ENCODE assay signal across 13 cellular contexts in genomic region chr17:64022631-64023063, GRCh38. TPM values are rescaled to one million over a fixed set of nuclear protein-coding genes. Genes with fewer than 3 reads are reported as not detected.
DNase-seq lines count a peak whose midpoint lies in the region; ATAC-seq and TF ChIP-seq lines count a peak whose summit lies in the region.
"Had no signal": no experiment of that assay in that cellular context is flagged by ENCODE, and none has a peak within 500 bp of the region (broad histone marks: within the 10 kb centered on the region; RNA-seq: fewer than 3 reads in every experiment).

No MANE protein-coding gene starts in this region.

- H3K36me3 Mint-ChIP-seq in immature natural killer cell (no peaks in the 10 kb centered on the region), type B pancreatic cell (no peaks in the 10 kb centered on the region), HFFc6 (ENCODE audit: low read depth) (no peaks in the 10 kb centered on the region)

- peak overlapping the region; percentile 81 to 100 (median 99) for H3K27ac Mint-ChIP-seq in immature natural killer cell
- no peak overlapping the region for H3K27ac Mint-ChIP-seq in type B pancreatic cell
- H3K27ac Mint-ChIP-seq in HFFc6, result no peak overlapping the region
- H3K27ac Mint-ChIP-seq: nephron progenitor cell had no signal

- H3K4me1 Mint-ChIP-seq in immature natural killer cell, result peaks cover 74 to 81% of the 10 kb centered on the region in 2 donors
- peaks cover 6% of the 10 kb centered on the region for H3K4me1 Mint-ChIP-seq in type B pancreatic cell (ENCODE audit: unreplicated experiment)
- peaks cover 18% of the 10 kb centered on the region for H3K4me1 Mint-ChIP-seq in HFFc6 (ENCODE audit: low read depth)

- H3K27me3 Mint-ChIP-seq in immature natural killer cell (ENCODE audit: low read depth in 3 of 3), result peaks cover 28 to 41% (median 29%) of the 10 kb centered on the region in 3 donors
- H3K27me3 Mint-ChIP-seq in type B pancreatic cell, result peaks cover 9% of the 10 kb centered on the region
- H3K27me3 Mint-ChIP-seq in HFFc6 (ENCODE audit: insufficient read depth), result peaks cover 4% of the 10 kb centered on the region

- peak; percentile 11 for DNase-seq in activated naive CD4-positive, alpha-beta T cell treated with Interleukin-2 at 50 U/mL for 16 hours
- DNase-seq in activated naive CD4-positive, alpha-beta T cell (lab: John Stamatoyannopoulos, UW), result no peak
- peak; percentile 36 to 43 for DNase-seq in activated T-cell treated with anti-CD3 and anti-CD28 coated beads, Interleukin-2, amount 50 U/mL, for 48 hours
- DNase-seq in immature natural killer cell, result no peak
- DNase-seq in type B pancreatic cell (ENCODE audit: extremely low spot score, unreplicated experiment), result peak; percentile 32
- DNase-seq in inferior parietal cortex (ENCODE audit: extremely low spot score), result no peak
- DNase-seq in HFFc6, result no peak
- DNase-seq: activated CD4-positive, CD25-positive, alpha-beta regulatory T cell treated with anti-CD3 and anti-CD28 coated beads, Interleukin-2, amount 50 U/mL, for 72 hours; NCI-H1694 treated with DMSO at 0.1 percent for 48 hours; nephron progenitor cell had no signal

- ATAC-seq in HG03108 (IDR thresholded peaks at IDR 0.05; ENCODE audit: unreplicated experiment), result no peak

- H3K4me3 Mint-ChIP-seq in immature natural killer cell (peak overlapping the region; percentile 49 to 100 (median 70)), type B pancreatic cell (no peak overlapping the region), HFFc6 (no peak overlapping the region)
- H3K4me3 Mint-ChIP-seq: nephron progenitor cell had no signal

- no peaks in the 10 kb centered on the region for H3K9me3 Mint-ChIP-seq in immature natural killer cell
- H3K9me3 Mint-ChIP-seq in type B pancreatic cell, result no peaks in the 10 kb centered on the region
- H3K9me3 Mint-ChIP-seq in HFFc6, result no peaks in the 10 kb centered on the region
- H3K9me3 Mint-ChIP-seq: nephron progenitor cell had no signal

- TF ChIP-seq CTCF in type B pancreatic cell (conservative IDR thresholded peaks at IDR 0.05), result no peak
- no peak for TF ChIP-seq CTCF in HFFc6 (IDR thresholded peaks at IDR 0.05)

RNA-seq across cellular contexts. Expression of gene ICAM2, which starts 2.2 kb away (rescaled TPM):
- 100 to 1,000 TPM; 327 to 535 (median 329) TPM for polyA plus RNA-seq in immature natural killer cell
- 1.2 TPM in 1 of 2 replicates, not detected in the other for total RNA-seq in type B pancreatic cell (ENCODE audit: low replicate concordance)
- total RNA-seq in HFFc6 (2021; fragmentation: NEBNext Ultra II Directional; extraction: Animal tissue kit (Norgen Biotek cat#: 25700)), result 1 to 10 TPM in 4 of 6 experiments, under 1 TPM in 2; 0.91 to 2.5 (median 1.3) TPM

RNA-seq across cellular contexts. Expression of gene PRR29, which starts 24.5 kb away (rescaled TPM):
- polyA plus RNA-seq in immature natural killer cell, result 1 to 10 TPM; 5.0 to 6.8 (median 5.5) TPM
- 0.45 and 4.2 TPM in 2 replicates for total RNA-seq in type B pancreatic cell (ENCODE audit: low replicate concordance)
- total RNA-seq in HFFc6 (2021; fragmentation: NEBNext Ultra II Directional; extraction: Animal tissue kit (Norgen Biotek cat#: 25700)), result under 1 TPM in 3 of 6 experiments, not detected in 3; 0.17 to 0.27 (median 0.19) TPM
- total RNA-seq: skeletal muscle tissue had no signal

RNA-seq across cellular contexts. Expression of gene SCN4A, which starts 49.9 kb away (rescaled TPM):
- polyA plus RNA-seq in immature natural killer cell, result under 1 TPM in 1 of 3 donors, not detected in 2; 0.02 TPM
- 0.39 TPM in 1 of 2 replicates, not detected in the other for total RNA-seq in type B pancreatic cell (ENCODE audit: low replicate concordance)
- total RNA-seq in HFFc6 (2021; fragmentation: NEBNext Ultra II Directional; extraction: Animal tissue kit (Norgen Biotek cat#: 25700)), result not detected
- total RNA-seq: frontal cortex had no signal

Comparison
In these comparisons a context has a peak if more than half of its experiments do, and no peak if none do; other contexts are left out.
1. DNase-seq: peak in activated naive CD4-positive, alpha-beta T cell treated with Interleukin-2 at 50 U/mL for 16 hours (single experiment), activated T-cell treated with anti-CD3 and anti-CD28 coated beads, Interleukin-2, amount 50 U/mL, for 48 hours (2 of 2) and type B pancreatic cell (single experiment); none in activated naive CD4-positive, alpha-beta T cell (0 of 4), immature natural killer cell (0 of 3), inferior parietal cortex (single experiment) and HFFc6 (single experiment).
2. H3K27ac Mint-ChIP-seq: peak in immature natural killer cell (6 of 6); none in type B pancreatic cell (single experiment) and HFFc6 (single experiment).
3. H3K4me3 Mint-ChIP-seq: peak in immature natural killer cell (5 of 5); none in type B pancreatic cell (single experiment) and HFFc6 (single experiment).